Comparison of ENCODE assay signal across 1 cellular context in genomic region chr10:125043824-125044658, GRCh38.
TF ChIP-seq lines count a peak whose summit lies in the region.

No MANE protein-coding gene starts in this region.

TF ChIP-seq in SK-N-SH treated with all-trans-retinoic acid at 6 μM for 48 hours, 23 proteins besides CTCF, POLR2A, EP300 and RAD21 (continued from another document):
- TF ChIP-seq POU6F1 (CRISPR knock-in tag; IDR thresholded peaks at IDR 0.05; ENCODE audit: borderline replicate concordance, low read depth): no peak
- TF ChIP-seq ARNTL (CRISPR knock-in tag; IDR thresholded peaks at IDR 0.05; ENCODE audit: borderline replicate concordance, low read depth): no peak
- no peak for TF ChIP-seq ISL1 (CRISPR knock-in tag; IDR thresholded peaks at IDR 0.05)
- no peak for TF ChIP-seq ZC3H10 (CRISPR knock-in tag; IDR thresholded peaks at IDR 0.05)
- TF ChIP-seq GLIS3 (CRISPR knock-in tag; IDR thresholded peaks at IDR 0.05): no peak
- no peak for TF ChIP-seq ZNF8 (CRISPR knock-in tag; IDR thresholded peaks at IDR 0.05)
- TF ChIP-seq BACH2 (CRISPR knock-in tag; IDR thresholded peaks at IDR 0.05; ENCODE audit: borderline replicate concordance): no peak
- TF ChIP-seq PPARA (CRISPR knock-in tag; IDR thresholded peaks at IDR 0.05; ENCODE audit: borderline replicate concordance): no peak
